ENCODE assay signal across 19 cellular contexts in the genomic region with DNA sequence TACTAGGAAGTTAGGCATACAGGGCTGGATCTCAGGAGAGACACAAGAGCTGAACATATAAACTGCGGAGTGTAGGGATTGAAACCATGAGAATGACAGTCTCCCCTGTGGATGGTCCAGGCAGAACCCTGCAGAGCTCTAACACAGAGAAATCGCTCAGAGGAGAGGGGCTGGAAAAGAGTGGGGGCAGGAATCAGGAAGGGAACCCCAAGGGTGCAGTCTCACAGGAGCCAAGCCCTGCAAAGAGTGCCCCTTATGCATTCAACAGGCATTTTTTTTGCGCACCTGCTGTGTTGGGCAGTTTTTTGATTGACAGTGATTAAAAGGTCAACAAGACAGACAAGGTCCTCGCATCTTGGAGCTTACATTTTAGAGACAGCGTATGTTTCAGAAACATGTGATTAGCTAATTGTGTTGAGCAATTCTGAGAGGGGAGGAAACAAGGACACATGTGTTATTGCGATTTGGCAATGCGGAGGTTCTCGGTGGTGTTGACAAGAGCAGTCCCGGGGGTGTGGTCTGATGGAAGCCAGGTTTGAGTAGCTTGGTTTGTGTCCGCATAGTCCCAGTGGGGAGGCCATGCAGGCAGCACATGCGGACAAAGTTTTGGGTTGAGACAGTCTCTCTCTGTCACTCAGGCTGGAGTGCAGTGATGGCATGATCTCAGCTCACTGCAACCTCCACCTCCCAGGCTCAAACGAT.
A peak's percentile ranks its signal among the peaks of the same experiment; 100 is the strongest.
DNase-seq lines count a peak whose midpoint lies in the region; ATAC-seq and TF ChIP-seq lines count a peak whose summit lies in the region.
"Had no signal": no experiment of that assay in that cellular context is flagged by ENCODE, and none has a peak within 500 bp of the region (broad histone marks: within the 10 kb centered on the region; RNA-seq: fewer than 3 reads in every experiment).

No MANE protein-coding gene starts in this region.

- DNase-seq in GM03348 (ENCODE audit: low spot score) (peak; percentile 33), NOMO-1 (lab: John Stamatoyannopoulos, UW; ENCODE audit: unreplicated experiment in 2 of 2) (peak; percentile 53 to 55), fibroblast of pulmonary artery (ENCODE audit: low read depth) (peak; percentile 80), lower lobe of right lung (no peak), COLO829 (ENCODE audit: low spot score) (no peak), midbrain (lab: John Stamatoyannopoulos, UW) (no peak)
- DNase-seq in effector memory CD4-positive, alpha-beta T cell: no peak
- DNase-seq: activated CD4-positive, alpha-beta T cell treated with anti-CD3 and anti-CD28 coated beads, Interleukin-2, amount 10 ng/mL, durations not matched to agents 7 days and 5 days; activated naive CD8-positive, alpha-beta T cell treated with anti-CD3 and anti-CD28 coated beads for 36 hours; body of pancreas; CD8-positive, alpha-beta memory T cell; cortex of kidney; DMS79; Karpas-422; kidney glomerular epithelial cell; naive thymus-derived CD8-positive, alpha-beta T cell; NCI-H1436; NCI-H524 treated with DMSO at 0.1 percent for 48 hours; T-cell had no signal

- intact Hi-C loops in lower lobe of right lung (cut with DNase I): no loop called here

- no peak for TF ChIP-seq CTCF in fibroblast of pulmonary artery (IDR thresholded peaks at IDR 0.05; ENCODE audit: low read length, missing control alignments)
- TF ChIP-seq CTCF in lower lobe of right lung (IDR thresholded peaks at IDR 0.05): no peak

- H3K4me3 ChIP-seq in fibroblast of pulmonary artery (replicated peaks; ENCODE audit: low read depth, low read length) (no peak overlapping the region), lower lobe of right lung (no peak overlapping the region)
- H3K4me3 ChIP-seq in effector memory CD4-positive, alpha-beta T cell (ENCODE audit: insufficient read depth, low read depth, low read length, poor library complexity, severe bottlenecking): no peak overlapping the region
- H3K4me3 ChIP-seq: body of pancreas had no signal

- no peaks in the 10 kb centered on the region for H3K36me3 ChIP-seq in lower lobe of right lung
- H3K36me3 ChIP-seq in effector memory CD4-positive, alpha-beta T cell (ENCODE audit: control insufficient read depth, insufficient read depth, low read length): no peaks in the 10 kb centered on the region

- no peak overlapping the region for H3K27ac ChIP-seq in lower lobe of right lung
- no peak overlapping the region for H3K27ac ChIP-seq in effector memory CD4-positive, alpha-beta T cell (ENCODE audit: insufficient read depth, low read length, poor library complexity, severe bottlenecking)
- H3K27ac ChIP-seq: body of pancreas had no signal

- no peaks in the 10 kb centered on the region for H3K9me3 ChIP-seq in lower lobe of right lung
- H3K9me3 ChIP-seq in effector memory CD4-positive, alpha-beta T cell (ENCODE audit: control insufficient read depth, low read length): no peaks in the 10 kb centered on the region
- H3K9me3 ChIP-seq: body of pancreas had no signal

- peak; percentile 52 to 59 for ATAC-seq in lower lobe of right lung
- ATAC-seq: body of pancreas; naive thymus-derived CD8-positive, alpha-beta T cell; T-cell had no signal

- H3K27me3 ChIP-seq in lower lobe of right lung (ENCODE audit: low read depth): no peaks in the 10 kb centered on the region
- H3K27me3 ChIP-seq in effector memory CD4-positive, alpha-beta T cell (replicated peaks; ENCODE audit: control insufficient read depth, insufficient read depth, low read length, poor library complexity, severe bottlenecking): no peaks in the 10 kb centered on the region
- H3K27me3 ChIP-seq: body of pancreas had no signal

- no peaks in the 10 kb centered on the region for H3K4me1 ChIP-seq in lower lobe of right lung
- no peaks in the 10 kb centered on the region for H3K4me1 ChIP-seq in effector memory CD4-positive, alpha-beta T cell (ENCODE audit: control insufficient read depth, insufficient read depth, low read length, poor library complexity, severe bottlenecking)
- H3K4me1 ChIP-seq: body of pancreas had no signal

Comparison
In these comparisons a context has a peak if more than half of its experiments do, and no peak if none do; other contexts are left out.
1. DNase-seq: peak in GM03348 (single experiment), NOMO-1 (2 of 2) and fibroblast of pulmonary artery (single experiment); none in lower lobe of right lung (single experiment), COLO829 (single experiment), effector memory CD4-positive, alpha-beta T cell (0 of 3) and midbrain (single experiment).